In the genomic region with DNA sequence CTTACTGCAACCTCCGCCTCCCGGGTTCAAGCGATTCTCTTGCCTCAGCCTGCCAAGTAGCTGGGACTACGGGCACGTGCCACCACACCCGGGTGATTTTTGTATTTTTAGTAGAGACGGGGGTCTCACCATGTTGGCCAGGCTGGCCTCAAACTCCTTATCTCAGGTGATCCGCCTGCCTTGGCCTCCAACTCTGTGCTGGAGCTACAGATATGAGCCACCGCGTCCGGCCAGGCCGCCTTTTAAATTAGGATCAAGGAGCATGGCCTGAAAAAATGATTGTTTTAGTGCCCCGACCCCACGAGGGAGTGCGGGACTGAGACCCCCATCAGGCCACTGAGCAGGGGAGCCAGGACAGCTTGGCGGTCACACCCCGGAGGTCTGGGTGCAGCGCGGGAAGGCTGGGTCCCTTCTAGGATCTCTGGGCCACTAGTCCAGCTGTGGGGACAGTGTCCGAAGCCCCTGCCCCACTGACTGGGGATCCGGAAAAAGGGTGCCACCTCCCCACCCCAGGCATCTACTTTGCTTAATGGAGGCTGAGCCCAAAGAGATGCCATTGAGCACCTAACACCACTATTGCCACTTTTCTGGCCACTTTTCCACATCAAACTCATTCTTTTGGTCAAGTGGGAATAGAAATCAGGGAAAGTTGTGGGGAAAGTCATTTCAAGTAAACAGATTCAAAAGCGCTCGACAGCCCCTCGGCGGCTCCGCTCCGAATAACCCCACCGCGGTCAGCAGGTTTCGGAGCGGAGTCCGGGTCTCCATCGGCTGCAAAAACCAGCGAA, we compare ENCODE assay signal across 8 cellular contexts. TPM values are rescaled to one million over a fixed set of nuclear protein-coding genes. Genes with fewer than 3 reads are reported as not detected.
DNase-seq lines count a peak whose midpoint lies in the region; ATAC-seq, FAIRE-seq and TF ChIP-seq lines count a peak whose summit lies in the region.

No MANE protein-coding gene starts in this region.

- H3K9me3 ChIP-seq in keratinocyte (ENCODE audit: control insufficient read depth, low read depth, low read length) = no peaks in the 10 kb centered on the region

- H3K9me1 ChIP-seq in keratinocyte (ENCODE audit: control insufficient read depth, extremely low read depth, insufficient read depth, low read length) = no peaks in the 10 kb centered on the region

- no peak overlapping the region for H3K9ac ChIP-seq in keratinocyte (ENCODE audit: control insufficient read depth, extremely low read depth, insufficient read depth, low read length)

- H3K4me1 ChIP-seq in keratinocyte (ENCODE audit: control insufficient read depth, extremely low read depth, insufficient read depth, low read length) = peaks cover 37% of the 10 kb centered on the region

- H3K27me3 ChIP-seq in keratinocyte (ENCODE audit: control insufficient read depth, extremely low read depth, insufficient read depth, low read length) = no peaks in the 10 kb centered on the region

- POLR2A ChIA-PET in activated CD4-positive, alpha-beta T cell treated with anti-CD3 and anti-CD28 coated beads for 36 hours (lab: Charles Lee) = interaction anchor here (0.6 to 1.6 kb wide), 4 partner anchors 15 to 164 kb away, joined by 3 to 10 read pairs (median 6); no protein-coding TSS in a partner anchor

- H3K27ac Mint-ChIP-seq in activated CD4-positive, alpha-beta T cell treated with anti-CD3 and anti-CD28 coated beads for 36 hours = peak overlapping the region; percentile 10
- no peak overlapping the region for H3K27ac Mint-ChIP-seq in activated T-helper 2 cell treated with anti-CD3 and anti-CD28 coated beads, Interferon-gamma antibody, Interleukin-2, Interleukin-4, amounts not matched to agents 10 μg/mL and 5 μg/mL and 100 μg/mL, durations not matched to agents 14 hours and 24 hours and 36 hours
- no peak overlapping the region for H3K27ac Mint-ChIP-seq in stimulated activated naive CD8-positive, alpha-beta T cell treated with anti-CD3 and anti-CD28 coated beads, Interleukin-15, amount 100 ng/mL, for 72 hours

- no peak for TF ChIP-seq CTCF in keratinocyte (optimal IDR thresholded peaks at IDR 0.05 in 1 of 3, IDR thresholded peaks at IDR 0.05 in 1 of 3, conservative IDR thresholded peaks at IDR 0.05 in 1 of 3; ENCODE audit: extremely low read depth in 1 of 3, insufficient read depth in 2 of 3, low read length in 3 of 3)

- H3K27ac ChIP-seq in keratinocyte (ENCODE audit: control insufficient read depth, insufficient read depth, low read length) = no peak overlapping the region

- no peaks in the 10 kb centered on the region for H3K27me3 Mint-ChIP-seq in activated CD4-positive, alpha-beta T cell treated with anti-CD3 and anti-CD28 coated beads for 36 hours
- H3K27me3 Mint-ChIP-seq in activated T-helper 2 cell treated with anti-CD3 and anti-CD28 coated beads, Interferon-gamma antibody, Interleukin-2, Interleukin-4, amounts not matched to agents 10 μg/mL and 5 μg/mL and 100 μg/mL, durations not matched to agents 14 hours and 24 hours and 36 hours (ENCODE audit: low read depth) = no peaks in the 10 kb centered on the region
- H3K27me3 Mint-ChIP-seq in stimulated activated naive CD8-positive, alpha-beta T cell treated with anti-CD3 and anti-CD28 coated beads, Interleukin-15, amount 100 ng/mL, for 72 hours = no peaks in the 10 kb centered on the region

- peak overlapping the region; percentile 10 for H2AFZ ChIP-seq in keratinocyte (ENCODE audit: control insufficient read depth, low read length)

- dilution Hi-C loops in keratinocyte (cut with MboI; ENCODE audit: extremely low pct_ligation_motif_present, low sequenced_read_pairs) = no loop called here

- no peak for DNase-seq in activated CD4-positive, alpha-beta T cell treated with anti-CD3 and anti-CD28 coated beads for 36 hours
- no peak for DNase-seq in activated CD4-positive, alpha-beta T cell treated with anti-CD3 and anti-CD28 coated beads, Interleukin-2, amount 50 U/mL, for 4 hours
- DNase-seq in activated T-helper 2 cell treated with anti-CD3 and anti-CD28 coated beads, Interferon-gamma antibody, Interleukin-2, Interleukin-4, amounts not matched to agents 10 μg/mL and 5 μg/mL and 100 μg/mL, durations not matched to agents 14 hours and 24 hours and 36 hours (ENCODE audit: low spot score) = no peak
- no peak for DNase-seq in keratinocyte (ENCODE audit: low read depth, low spot score)
- no peak for DNase-seq in stimulated activated naive CD8-positive, alpha-beta T cell treated with anti-CD3 and anti-CD28 coated beads, Interleukin-15, amount 100 ng/mL, for 72 hours
- no peak for DNase-seq in NCI-H1092 treated with DMSO at 0.1 percent for 48 hours (lab: John Stamatoyannopoulos, UW)
- DNase-seq in G401 (ENCODE audit: low spot score) = no peak

- no peaks in the 10 kb centered on the region for H3K36me3 ChIP-seq in keratinocyte (ENCODE audit: control insufficient read depth in 2 of 2, extremely low read depth in 1 of 2, insufficient read depth in 2 of 2, low read length in 2 of 2)

- peak overlapping the region; percentile 92 for H3K4me2 ChIP-seq in keratinocyte (ENCODE audit: control insufficient read depth, extremely low read depth, insufficient read depth, low read depth, low read length)

- no peak for FAIRE-seq in keratinocyte (lab: Jason Lieb, UNC)

- no peaks in the 10 kb centered on the region for H4K20me1 ChIP-seq in keratinocyte (ENCODE audit: control insufficient read depth, extremely low read depth, insufficient read depth, low read length)

- H3K4me3 Mint-ChIP-seq in activated CD4-positive, alpha-beta T cell treated with anti-CD3 and anti-CD28 coated beads for 36 hours = peak overlapping the region; percentile 79
- H3K4me3 Mint-ChIP-seq in activated T-helper 2 cell treated with anti-CD3 and anti-CD28 coated beads, Interferon-gamma antibody, Interleukin-2, Interleukin-4, amounts not matched to agents 10 μg/mL and 5 μg/mL and 100 μg/mL, durations not matched to agents 14 hours and 24 hours and 36 hours (ENCODE audit: low read depth) = peak overlapping the region; percentile 81
- peak overlapping the region; percentile 88 to 92 for H3K4me3 Mint-ChIP-seq in stimulated activated naive CD8-positive, alpha-beta T cell treated with anti-CD3 and anti-CD28 coated beads, Interleukin-15, amount 100 ng/mL, for 72 hours

- H3K36me3 Mint-ChIP-seq in activated CD4-positive, alpha-beta T cell treated with anti-CD3 and anti-CD28 coated beads for 36 hours (ENCODE audit: low read depth) = no peaks in the 10 kb centered on the region
- H3K36me3 Mint-ChIP-seq in activated T-helper 2 cell treated with anti-CD3 and anti-CD28 coated beads, Interferon-gamma antibody, Interleukin-2, Interleukin-4, amounts not matched to agents 10 μg/mL and 5 μg/mL and 100 μg/mL, durations not matched to agents 14 hours and 24 hours and 36 hours (ENCODE audit: low read depth) = no peaks in the 10 kb centered on the region

- peak overlapping the region in 1 of 3 experiments; percentile 37 for H3K4me3 ChIP-seq in keratinocyte (ENCODE audit: control insufficient read depth in 2 of 3, extremely low read depth in 1 of 3, insufficient read depth in 2 of 3, low read depth in 1 of 3, low read length in 3 of 3)

- in situ Hi-C loops in G401 (cut with HindIII; ENCODE audit: low sequenced_read_pairs) = no loop called here

- ATAC-seq in activated CD4-positive, alpha-beta T cell treated with anti-CD3 and anti-CD28 coated beads for 36 hours = no peak
- ATAC-seq in stimulated activated naive CD8-positive, alpha-beta T cell treated with anti-CD3 and anti-CD28 coated beads, Interleukin-15, amount 100 ng/mL, for 72 hours = no peak
- ATAC-seq in HG03378 (IDR thresholded peaks at IDR 0.05; ENCODE audit: unreplicated experiment) = no peak

- CTCF ChIA-PET in activated CD4-positive, alpha-beta T cell treated with anti-CD3 and anti-CD28 coated beads for 36 hours (lab: Charles Lee) = interaction anchor here (0.6 to 4.1 kb wide), 37 partner anchors 10 to 475 kb away, joined by 3 to 105 read pairs (median 4); a partner anchor contains a TSS

- intact Hi-C loops in activated CD4-positive, alpha-beta T cell treated with anti-CD3 and anti-CD28 coated beads for 36 hours (cut with DNase I, micrococcal nuclease) = loop anchor here (1.0 to 10.0 kb wide), 10 partner anchors 15 to 513 kb away; a partner anchor contains a TSS
- intact Hi-C loops in activated T-helper 2 cell treated with anti-CD3 and anti-CD28 coated beads, Interferon-gamma antibody, Interleukin-2, Interleukin-4, amounts not matched to agents 10 μg/mL and 5 μg/mL and 100 μg/mL, durations not matched to agents 14 hours and 24 hours and 36 hours (cut with micrococcal nuclease) = loop anchor here (1.0 to 5.0 kb wide), 6 partner anchors 15 to 311 kb away; a partner anchor contains a TSS

- H3K4me1 Mint-ChIP-seq in activated CD4-positive, alpha-beta T cell treated with anti-CD3 and anti-CD28 coated beads for 36 hours = peaks cover 14% of the 10 kb centered on the region
- peaks cover 8% of the 10 kb centered on the region for H3K4me1 Mint-ChIP-seq in activated T-helper 2 cell treated with anti-CD3 and anti-CD28 coated beads, Interferon-gamma antibody, Interleukin-2, Interleukin-4, amounts not matched to agents 10 μg/mL and 5 μg/mL and 100 μg/mL, durations not matched to agents 14 hours and 24 hours and 36 hours (ENCODE audit: low read depth)
- peaks cover 31% of the 10 kb centered on the region for H3K4me1 Mint-ChIP-seq in stimulated activated naive CD8-positive, alpha-beta T cell treated with anti-CD3 and anti-CD28 coated beads, Interleukin-15, amount 100 ng/mL, for 72 hours

- H3K79me2 ChIP-seq in keratinocyte (ENCODE audit: control insufficient read depth, insufficient read depth, low read length) = no peaks in the 10 kb centered on the region

- no peaks in the 10 kb centered on the region for H3K9me3 Mint-ChIP-seq in activated CD4-positive, alpha-beta T cell treated with anti-CD3 and anti-CD28 coated beads for 36 hours (ENCODE audit: low read depth)
- H3K9me3 Mint-ChIP-seq in activated T-helper 2 cell treated with anti-CD3 and anti-CD28 coated beads, Interferon-gamma antibody, Interleukin-2, Interleukin-4, amounts not matched to agents 10 μg/mL and 5 μg/mL and 100 μg/mL, durations not matched to agents 14 hours and 24 hours and 36 hours = no peaks in the 10 kb centered on the region
- H3K9me3 Mint-ChIP-seq in stimulated activated naive CD8-positive, alpha-beta T cell treated with anti-CD3 and anti-CD28 coated beads, Interleukin-15, amount 100 ng/mL, for 72 hours = no peaks in the 10 kb centered on the region

RNA-seq across cellular contexts. Expression of a gene that starts 19.7 kb away (rescaled TPM):
- 10 to 100 TPM; 62.3 to 76.2 TPM for total RNA-seq in activated CD4-positive, alpha-beta T cell treated with anti-CD3 and anti-CD28 coated beads for 36 hours
- 86.8 and 91.3 TPM in 2 replicates for total RNA-seq in activated T-helper 2 cell treated with anti-CD3 and anti-CD28 coated beads, Interferon-gamma antibody, Interleukin-2, Interleukin-4, amounts not matched to agents 10 μg/mL and 5 μg/mL and 100 μg/mL, durations not matched to agents 14 hours and 24 hours and 36 hours
- 1.5 to 2.2 TPM (median 2.1 TPM) in 3 replicates for polyA plus RNA-seq in keratinocyte
- 2.2 TPM for polyA plus RNA-seq in keratinocyte (2011; ENCODE audit: low read depth)
- 0.88 and 1.7 TPM in 2 replicates for polyA plus RNA-seq in keratinocyte (2011; cell fraction: cytosol; rRNA removed)
- polyA plus RNA-seq in keratinocyte (2011; cell fraction: nucleus; rRNA removed) = 5.8 and 6.7 TPM in 2 replicates
- polyA plus RNA-seq in keratinocyte (2012; ENCODE audit: low replicate concordance) = 2.5 and 4.6 TPM in 2 replicates
- 4.8 to 16.5 TPM (median 10.5 TPM) in 3 replicates for polyA minus RNA-seq in keratinocyte
- polyA minus RNA-seq in keratinocyte (2011; cell fraction: cytosol; rRNA and poly(A)+ RNA removed) = 5.6 TPM
- 7.4 and 10.2 TPM in 2 replicates for polyA minus RNA-seq in keratinocyte (2011; cell fraction: nucleus; rRNA and poly(A)+ RNA removed)
- total RNA-seq in G401 (2014; rRNA removed; shearing (Covaris generic)) = 11.5 and 11.8 TPM in 2 replicates
